Comparison of ENCODE assay signal across 15 cellular contexts in genomic region chr17:8744086-8744781, GRCh38. TPM values are rescaled to one million over a fixed set of nuclear protein-coding genes. Genes with fewer than 3 reads are reported as not detected.
A peak's percentile ranks its signal among the peaks of the same experiment; 100 is the strongest.
DNase-seq lines count a peak whose midpoint lies in the region; ATAC-seq and TF ChIP-seq lines count a peak whose summit lies in the region.
"Had no signal": no experiment of that assay in that cellular context is flagged by ENCODE, and none has a peak within 500 bp of the region (broad histone marks: within the 10 kb centered on the region; RNA-seq: fewer than 3 reads in every experiment).

No MANE protein-coding gene starts in this region.

- H3K4me3 ChIP-seq in endodermal cell (ENCODE audit: low read length), result no peak overlapping the region
- H3K4me3 ChIP-seq: uterus had no signal

- H3K27me3 ChIP-seq in endodermal cell (ENCODE audit: control insufficient read depth, insufficient read depth, low read length, poor library complexity, severe bottlenecking), result peaks cover 6% of the 10 kb centered on the region
- H3K27me3 ChIP-seq: right atrium auricular region, uterus had no signal

- no peak for DNase-seq in activated T-cell treated with anti-CD3 and anti-CD28 coated beads, Interleukin-2, amount 50 U/mL, for 4 hours
- no peak for DNase-seq in activated T-cell treated with anti-CD3 and anti-CD28 coated beads, Interleukin-2, amount 50 U/mL, for 48 hours
- DNase-seq in activated B cell treated with CpG ODN at 0.5 μM for 24 hours (no peak), endodermal cell (peak; percentile 30), Kasumi-1 (lab: John Stamatoyannopoulos, UW) (no peak), RKO (ENCODE audit: low spot score) (no peak), DMS79 treated with DMSO at 0.1 percent for 48 hours (lab: John Stamatoyannopoulos, UW) (no peak)
- DNase-seq in stimulated activated naive B cell treated with anti-CD40 and anti-IgM and Interleukin-4, amounts not matched to agents 10 μg/mL and 1 μg/mL and 100 μg/mL, for 72 hours, result no peak
- DNase-seq: ACHN, NCI-H2081 treated with DMSO at 0.1 percent for 48 hours, NCI-H82, uterus had no signal

- ATAC-seq in activated T-cell treated with anti-CD3 and anti-CD28 coated beads, Interleukin-2, amount 50 U/mL, for 4 hours, result no peak
- ATAC-seq in activated B cell treated with CpG ODN at 0.5 μM for 24 hours (ENCODE audit: low read depth), result no peak
- ATAC-seq in stimulated activated naive B cell treated with anti-CD40 and anti-IgM and Interleukin-4, amounts not matched to agents 10 μg/mL and 1 μg/mL and 100 μg/mL, for 72 hours (replicated peaks), result no peak

- H3K4me1 ChIP-seq in endodermal cell (ENCODE audit: control insufficient read depth, insufficient read depth, low read length), result no peaks in the 10 kb centered on the region
- H3K4me1 ChIP-seq: uterus had no signal

- no peak overlapping the region for H3K27ac ChIP-seq in endodermal cell (ENCODE audit: low read depth, low read length)

- H3K9me3 ChIP-seq in endodermal cell (ENCODE audit: control insufficient read depth, low read length), result peaks cover 8% of the 10 kb centered on the region
- H3K9me3 ChIP-seq: right atrium auricular region, uterus had no signal

- intact Hi-C loops in activated B cell treated with CpG ODN at 0.5 μM for 24 hours (cut with micrococcal nuclease), result loop anchor here (10.0 kb wide), 1 partner anchor 501 kb away; no protein-coding TSS in a partner anchor

- H3K9ac ChIP-seq in endodermal cell (ENCODE audit: extremely low read depth, low read length, poor library complexity, severe bottlenecking), result no peak overlapping the region

- H3K27me3 Mint-ChIP-seq in activated T-cell treated with anti-CD3 and anti-CD28 coated beads, Interleukin-2, amount 50 U/mL, for 4 hours (ENCODE audit: low read depth), result no peaks in the 10 kb centered on the region
- no peaks in the 10 kb centered on the region for H3K27me3 Mint-ChIP-seq in activated B cell treated with CpG ODN at 0.5 μM for 24 hours
- peaks cover 30% of the 10 kb centered on the region for H3K27me3 Mint-ChIP-seq in endodermal cell (ENCODE audit: insufficient read depth)
- peaks cover 0 to 12% of the 10 kb centered on the region in 2 donors for H3K27me3 Mint-ChIP-seq in stimulated activated naive B cell treated with anti-CD40 and anti-IgM and Interleukin-4, amounts not matched to agents 10 μg/mL and 1 μg/mL and 100 μg/mL, for 72 hours

- peak overlapping the region; percentile 50 for H3K27ac Mint-ChIP-seq in activated B cell treated with CpG ODN at 0.5 μM for 24 hours
- no peak overlapping the region for H3K27ac Mint-ChIP-seq in endodermal cell
- peak overlapping the region; percentile 86 for H3K27ac Mint-ChIP-seq in stimulated activated naive B cell treated with anti-CD40 and anti-IgM and Interleukin-4, amounts not matched to agents 10 μg/mL and 1 μg/mL and 100 μg/mL, for 72 hours

- H3K4me1 Mint-ChIP-seq in activated T-cell treated with anti-CD3 and anti-CD28 coated beads, Interleukin-2, amount 50 U/mL, for 4 hours (ENCODE audit: low read depth), result peaks cover 16% of the 10 kb centered on the region
- H3K4me1 Mint-ChIP-seq in activated B cell treated with CpG ODN at 0.5 μM for 24 hours (peaks cover 22% of the 10 kb centered on the region), endodermal cell (peaks cover under 1% of the 10 kb centered on the region)
- peaks cover 20 to 41% of the 10 kb centered on the region in 2 donors for H3K4me1 Mint-ChIP-seq in stimulated activated naive B cell treated with anti-CD40 and anti-IgM and Interleukin-4, amounts not matched to agents 10 μg/mL and 1 μg/mL and 100 μg/mL, for 72 hours

- POLR2A ChIA-PET in activated B cell treated with CpG ODN at 0.5 μM for 24 hours (lab: Charles Lee), result interaction anchor here (0.6 kb wide), 1 partner anchor 594 kb away, joined by 3 read pairs; no protein-coding TSS in a partner anchor

- no peaks in the 10 kb centered on the region for H3K36me3 ChIP-seq in endodermal cell (ENCODE audit: control insufficient read depth, insufficient read depth, low read length)
- H3K36me3 ChIP-seq: right atrium auricular region, uterus had no signal

- 88 to 91% methylated on average over 9 to 14 of the region's 14 CpGs for WGBS in endodermal cell (ENCODE audit: insufficient coverage in 1 of 2, insufficient read length in 1 of 2), 2 experiments

- TF ChIP-seq CTCF in activated B cell treated with CpG ODN at 0.5 μM for 24 hours (IDR thresholded peaks at IDR 0.05), result no peak
- TF ChIP-seq CTCF in endodermal cell (conservative IDR thresholded peaks at IDR 0.05), result no peak

- no peaks in the 10 kb centered on the region for H3K9me3 Mint-ChIP-seq in activated T-cell treated with anti-CD3 and anti-CD28 coated beads, Interleukin-2, amount 50 U/mL, for 4 hours
- H3K9me3 Mint-ChIP-seq in activated B cell treated with CpG ODN at 0.5 μM for 24 hours (no peaks in the 10 kb centered on the region), endodermal cell (peaks cover 10% of the 10 kb centered on the region)
- peaks cover 3 to 4% of the 10 kb centered on the region in 2 donors for H3K9me3 Mint-ChIP-seq in stimulated activated naive B cell treated with anti-CD40 and anti-IgM and Interleukin-4, amounts not matched to agents 10 μg/mL and 1 μg/mL and 100 μg/mL, for 72 hours

- no peaks in the 10 kb centered on the region for H3K36me3 Mint-ChIP-seq in activated T-cell treated with anti-CD3 and anti-CD28 coated beads, Interleukin-2, amount 50 U/mL, for 4 hours (ENCODE audit: insufficient read depth)
- H3K36me3 Mint-ChIP-seq in activated B cell treated with CpG ODN at 0.5 μM for 24 hours (ENCODE audit: low read depth) (no peaks in the 10 kb centered on the region), endodermal cell (ENCODE audit: low read depth) (no peaks in the 10 kb centered on the region)
- H3K36me3 Mint-ChIP-seq in stimulated activated naive B cell treated with anti-CD40 and anti-IgM and Interleukin-4, amounts not matched to agents 10 μg/mL and 1 μg/mL and 100 μg/mL, for 72 hours, result no peaks in the 10 kb centered on the region

- peak overlapping the region; percentile 56 for H3K4me3 Mint-ChIP-seq in activated T-cell treated with anti-CD3 and anti-CD28 coated beads, Interleukin-2, amount 50 U/mL, for 4 hours
- H3K4me3 Mint-ChIP-seq in activated B cell treated with CpG ODN at 0.5 μM for 24 hours (peak overlapping the region; percentile 24), endodermal cell (no peak overlapping the region)
- peak overlapping the region; percentile 75 to 93 for H3K4me3 Mint-ChIP-seq in stimulated activated naive B cell treated with anti-CD40 and anti-IgM and Interleukin-4, amounts not matched to agents 10 μg/mL and 1 μg/mL and 100 μg/mL, for 72 hours

- CTCF ChIA-PET in activated B cell treated with CpG ODN at 0.5 μM for 24 hours (lab: Charles Lee), result interaction anchor here (5.0 kb wide), 1 partner anchor 333 kb away, joined by 56 read pairs; no protein-coding TSS in a partner anchor

RNA-seq across cellular contexts. Expression of gene CCDC42, which starts 0.4 kb away (rescaled TPM):
- total RNA-seq in activated T-cell treated with anti-CD3 and anti-CD28 coated beads, Interleukin-2, amount 50 U/mL, for 4 hours, result not detected
- total RNA-seq in activated B cell treated with CpG ODN at 0.5 μM for 24 hours (not detected in 2 replicates), endodermal cell (not detected)
- not detected for polyA plus RNA-seq in endodermal cell (2013, experiment 1 of 2)
- 0.21 TPM for polyA plus RNA-seq in endodermal cell (2013, experiment 2 of 2)
- total RNA-seq: dermis microvascular lymphatic vessel endothelial cell, fibroblast of lung, right atrium auricular region, uterus had no signal
- polyA plus RNA-seq: fibroblast of lung had no signal

RNA-seq across cellular contexts. Expression of gene SPDYE4, which starts 14.1 kb away (rescaled TPM):
- total RNA-seq in activated T-cell treated with anti-CD3 and anti-CD28 coated beads, Interleukin-2, amount 50 U/mL, for 4 hours, result not detected
- not detected in 2 replicates for total RNA-seq in activated B cell treated with CpG ODN at 0.5 μM for 24 hours
- total RNA-seq in endodermal cell, result not detected
- polyA plus RNA-seq in endodermal cell (2013, experiment 1 of 2), result not detected
- not detected for polyA plus RNA-seq in endodermal cell (2013, experiment 2 of 2)
- total RNA-seq: dermis microvascular lymphatic vessel endothelial cell, fibroblast of lung, right atrium auricular region, uterus had no signal
- polyA plus RNA-seq: fibroblast of lung had no signal

RNA-seq across cellular contexts. Expression of gene MFSD6L, which starts 54.9 kb away (rescaled TPM):
- under 1 TPM in 1 of 3 donors, not detected in 2; 0.08 TPM for total RNA-seq in activated T-cell treated with anti-CD3 and anti-CD28 coated beads, Interleukin-2, amount 50 U/mL, for 4 hours
- total RNA-seq in activated B cell treated with CpG ODN at 0.5 μM for 24 hours (0.20 TPM in 1 of 2 replicates, not detected in the other), endodermal cell (1 to 10 TPM; 3.3 to 5.1 TPM)
- polyA plus RNA-seq in endodermal cell (2013, experiment 1 of 2), result 0.25 TPM
- 0.25 TPM for polyA plus RNA-seq in endodermal cell (2013, experiment 2 of 2)
- total RNA-seq: dermis microvascular lymphatic vessel endothelial cell, fibroblast of lung had no signal
- polyA plus RNA-seq: fibroblast of lung had no signal
